Comparison of ENCODE assay signal across 9 cellular contexts in genomic region chrX:94058728-94059382, GRCh38.
DNase-seq lines count a peak whose midpoint lies in the region; ATAC-seq and TF ChIP-seq lines count a peak whose summit lies in the region.
"Had no signal": no experiment of that assay in that cellular context is flagged by ENCODE, and none has a peak within 500 bp of the region (broad histone marks: within the 10 kb centered on the region; RNA-seq: fewer than 3 reads in every experiment).

No MANE protein-coding gene starts in this region.

- no peaks in the 10 kb centered on the region for H3K27me3 Mint-ChIP-seq in GM23338 (ENCODE audit: insufficient read depth, low read depth, poor library complexity)

- no peaks in the 10 kb centered on the region for H3F3A ChIP-seq in GM23338 (replicated peaks; ENCODE audit: low read depth)

- H3K9ac ChIP-seq in SK-N-MC (ENCODE audit: insufficient read length), result no peak overlapping the region

- H3K36me3 ChIP-seq in GM23338 (ENCODE audit: insufficient read depth) (no peaks in the 10 kb centered on the region), SK-N-MC (ENCODE audit: insufficient read depth, low read length) (no peaks in the 10 kb centered on the region), hepatocyte (replicated peaks; ENCODE audit: insufficient read depth, low read depth) (no peaks in the 10 kb centered on the region)

- H3K27ac ChIP-seq in GM23338 (ENCODE audit: low read depth), result no peak overlapping the region
- no peak overlapping the region for H3K27ac ChIP-seq in SK-N-MC
- H3K27ac ChIP-seq in hepatocyte, result no peak overlapping the region

- no peaks in the 10 kb centered on the region for H3K9me2 ChIP-seq in GM23338 (ENCODE audit: insufficient read depth)
- no peaks in the 10 kb centered on the region for H3K9me2 ChIP-seq in hepatocyte (replicated peaks; ENCODE audit: insufficient read depth)

- DNase-seq in AG09309 (ENCODE audit: low read depth) (no peak), GM23338 (ENCODE audit: low spot score) (peak; percentile 54), SK-N-MC (ENCODE audit: low read depth, low spot score) (no peak), hepatocyte (ENCODE audit: low spot score) (peak; percentile 76)

- TF ChIP-seq CTCF in AG09309 (IDR thresholded peaks at IDR 0.05; ENCODE audit: control insufficient read depth, insufficient read depth, low read depth, low read length, missing control alignments) (peak; percentile 57), GM23338 (conservative IDR thresholded peaks at IDR 0.05; ENCODE audit: low read depth in 2 of 2) (peak; percentile 60 to 62), hepatocyte (IDR thresholded peaks at IDR 0.05; ENCODE audit: poor library complexity) (peak; percentile 84)

- no peaks in the 10 kb centered on the region for H3K9me3 ChIP-seq in SK-N-MC (ENCODE audit: low read depth, low read length)
- H3K9me3 ChIP-seq in hepatocyte (ENCODE audit: low read depth), result no peaks in the 10 kb centered on the region

- H3K4me1 ChIP-seq in GM23338 (ENCODE audit: insufficient read depth) (0 out of 2 replicates have a peak, but pooled peaks cover 11% of the 10 kb centered on the region), hepatocyte (ENCODE audit: insufficient read depth) (peaks cover 8% of the 10 kb centered on the region)

- 15% methylated on average over 9 of the region's 9 CpGs for WGBS in hepatocyte (ENCODE audit: low lambda C conversion rate, missing lambda C conversion rate)

- H3K4me3 Mint-ChIP-seq in GM23338, result no peak overlapping the region
- H3K4me3 Mint-ChIP-seq: memory B cell had no signal

- H3K4me1 Mint-ChIP-seq in GM23338, result peaks cover 4% of the 10 kb centered on the region; the same call in 1 of the 3 replicates
- H3K4me1 Mint-ChIP-seq: memory B cell had no signal

- H3K27me3 ChIP-seq in GM23338 (ENCODE audit: insufficient read depth) (no peaks in the 10 kb centered on the region), hepatocyte (no peaks in the 10 kb centered on the region)

- H2AFZ ChIP-seq in GM23338, result no peak overlapping the region
- H2AFZ ChIP-seq in hepatocyte, result peak overlapping the region; percentile 21

- H3K4me3 ChIP-seq in AG09309 (ENCODE audit: control insufficient read depth, low read depth, low read length) (no peak overlapping the region), GM23338 (no peak overlapping the region), SK-N-MC (peak overlapping the region; percentile 60), hepatocyte (no peak overlapping the region)

- H3K79me2 ChIP-seq in GM23338 (replicated peaks; ENCODE audit: insufficient read depth), result no peaks in the 10 kb centered on the region
- no peaks in the 10 kb centered on the region for H3K79me2 ChIP-seq in hepatocyte

- ATAC-seq in GM23338 (peak; percentile 29; the same call in 2 of the 3 replicates), HG02759 (IDR thresholded peaks at IDR 0.05; ENCODE audit: unreplicated experiment) (no peak), HG03280 (IDR thresholded peaks at IDR 0.05; ENCODE audit: unreplicated experiment) (no peak), HG03025 (IDR thresholded peaks at IDR 0.05; ENCODE audit: low FRiP score, unreplicated experiment) (no peak), GM21423 (IDR thresholded peaks at IDR 0.05; ENCODE audit: unreplicated experiment) (no peak)

- H3K4me2 ChIP-seq in GM23338, result no peak overlapping the region
- peak overlapping the region; percentile 70 for H3K4me2 ChIP-seq in hepatocyte

- H3K36me3 Mint-ChIP-seq in GM23338 (ENCODE audit: low read depth), result peaks cover 33% of the 10 kb centered on the region
- H3K36me3 Mint-ChIP-seq: memory B cell had no signal

- H4K20me1 ChIP-seq in GM23338 (replicated peaks; ENCODE audit: insufficient read depth) (no peaks in the 10 kb centered on the region), hepatocyte (ENCODE audit: insufficient read depth, poor library complexity, severe bottlenecking) (no peaks in the 10 kb centered on the region)

- H3K27ac Mint-ChIP-seq in GM23338, result no peak overlapping the region
- H3K27ac Mint-ChIP-seq: memory B cell had no signal

- H3K9me3 Mint-ChIP-seq in GM23338, result peaks cover 7% of the 10 kb centered on the region; the same call in 1 of the 3 replicates

TF ChIP-seq in GM23338, 12 proteins besides CTCF, POLR2A, EP300 and RAD21 (continues in another document):
- no peak for TF ChIP-seq ETS1 (IDR thresholded peaks at IDR 0.05)
- TF ChIP-seq STAT1 (IDR thresholded peaks at IDR 0.05; ENCODE audit: unreplicated experiment), result no peak
- no peak for TF ChIP-seq JUNB (IDR thresholded peaks at IDR 0.05; ENCODE audit: unreplicated experiment)
- no peak for TF ChIP-seq REST (IDR thresholded peaks at IDR 0.05; ENCODE audit: unreplicated experiment)
- no peak for TF ChIP-seq NANOG (IDR thresholded peaks at IDR 0.05; ENCODE audit: borderline replicate concordance)

Comparison
In these comparisons a context has a peak if more than half of its experiments do, and no peak if none do; other contexts are left out.
1. DNase-seq: peak in GM23338 (single experiment) and hepatocyte (single experiment); none in AG09309 (single experiment) and SK-N-MC (single experiment).
2. Peak in every context shown above with its lines, with median percentiles within 50 percentile points of each other: CTCF ChIP-seq.